ENCODE assay signal across 18 cellular contexts in the genomic region with DNA sequence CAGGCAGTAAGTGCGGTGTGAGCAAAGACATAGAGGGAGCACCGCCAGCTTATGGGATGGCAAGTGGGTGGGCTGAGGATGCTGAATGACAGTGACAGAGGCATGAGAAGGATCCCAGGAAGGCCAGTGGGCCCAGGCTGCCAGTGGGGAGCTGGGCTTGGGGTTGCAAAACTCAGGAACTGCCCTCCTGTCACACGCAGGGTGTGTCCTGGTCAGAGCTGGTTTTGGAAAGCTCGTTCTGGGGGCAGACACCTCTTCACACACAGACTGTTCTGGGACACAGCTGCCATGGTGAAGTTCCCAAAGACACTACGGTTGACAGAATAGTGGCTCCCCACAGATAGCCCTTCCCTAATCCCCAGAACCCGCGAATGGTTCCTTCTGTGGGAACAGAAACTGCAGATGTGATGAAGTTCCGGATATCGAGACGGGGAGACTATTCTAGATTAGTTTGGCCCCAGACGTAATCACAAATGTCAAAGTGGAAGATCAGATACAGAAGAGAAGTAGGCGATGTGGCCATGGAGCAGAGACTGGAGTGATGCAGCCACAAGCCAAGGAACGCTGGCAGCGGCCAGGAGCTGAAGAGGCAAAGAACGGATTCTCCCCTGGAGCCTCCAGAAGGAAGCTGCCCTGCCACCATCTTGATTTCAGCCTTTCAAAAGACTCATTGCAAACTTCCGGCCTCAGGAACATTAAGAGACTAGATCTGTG.
"Had no signal": no experiment of that assay in that cellular context is flagged by ENCODE, and none has a peak within 500 bp of the region (broad histone marks: within the 10 kb centered on the region; RNA-seq: fewer than 3 reads in every experiment).

No MANE protein-coding gene starts in this region.

- H3K4me3 ChIP-seq: body of pancreas, heart right ventricle, left ventricle myocardium inferior, ovary, stomach, tibial artery, vagina had no signal

- H3K4me1 Mint-ChIP-seq: central memory CD8-positive, alpha-beta T cell had no signal

- H3K36me3 ChIP-seq: heart right ventricle, left ventricle myocardium inferior, ovary, stomach, tibial artery, vagina had no signal

- H3K27me3 ChIP-seq: body of pancreas, foreskin keratinocyte, heart right ventricle, ovary, vagina had no signal

- H3K4me3 Mint-ChIP-seq: activated CD8-positive, alpha-beta T cell treated with anti-CD3 and anti-CD28 coated beads, Interleukin-2, amount 10 ng/mL, durations not matched to agents 7 days and 5 days; central memory CD8-positive, alpha-beta T cell; naive thymus-derived CD4-positive, alpha-beta T cell had no signal

- H3K27ac Mint-ChIP-seq: activated CD8-positive, alpha-beta T cell treated with anti-CD3 and anti-CD28 coated beads, Interleukin-2, amount 10 ng/mL, durations not matched to agents 7 days and 5 days; activated T-helper 2 cell treated with anti-CD3 and anti-CD28 coated beads, Interferon-gamma antibody, Interleukin-2, Interleukin-4, amounts not matched to agents 10 μg/mL and 5 μg/mL and 100 μg/mL, durations not matched to agents 14 hours and 24 hours and 36 hours; naive thymus-derived CD4-positive, alpha-beta T cell had no signal

- H3K9me3 ChIP-seq: body of pancreas, left ventricle myocardium inferior, ovary, SK-N-SH, tibial artery, vagina had no signal

- H3K4me1 ChIP-seq: foreskin keratinocyte, tibial artery had no signal

- H3K9me3 Mint-ChIP-seq: activated T-helper 2 cell treated with anti-CD3 and anti-CD28 coated beads, Interferon-gamma antibody, Interleukin-2, Interleukin-4, amounts not matched to agents 10 μg/mL and 5 μg/mL and 100 μg/mL, durations not matched to agents 14 hours and 24 hours and 36 hours; central memory CD8-positive, alpha-beta T cell had no signal

- H3K27ac ChIP-seq: foreskin keratinocyte, heart right ventricle, left ventricle myocardium inferior, ovary, stomach, tibial artery, vagina had no signal

- ATAC-seq: activated CD8-positive, alpha-beta T cell treated with anti-CD3 and anti-CD28 coated beads, Interleukin-2, amount 10 ng/mL, durations not matched to agents 7 days and 5 days; foreskin keratinocyte; heart right ventricle; naive thymus-derived CD4-positive, alpha-beta T cell had no signal

- DNase-seq: activated CD4-positive, alpha-beta T cell treated with anti-CD3 and anti-CD28 coated beads for 4 hours; activated CD8-positive, alpha-beta T cell treated with anti-CD3 and anti-CD28 coated beads, Interleukin-2, amount 10 ng/mL, durations not matched to agents 7 days and 5 days; activated naive CD4-positive, alpha-beta T cell treated with anti-CD3 and anti-CD28 coated beads, Interleukin-2, amount 50 U/mL, for 16 hours; foreskin keratinocyte; heart right ventricle; left ventricle myocardium inferior; ovary; stimulated activated CD4-positive, alpha-beta T cell treated with anti-CD3 and anti-CD28 coated beads, Interleukin-15, amount 100 ng/mL, for 24 hours; stimulated activated CD4-positive, alpha-beta T cell treated with anti-CD3 and anti-CD28 coated beads, Interleukin-4, amount 100 ng/mL, for 4 hours; stomach; T-helper 1 cell; tibial artery had no signal

- H3K36me3 Mint-ChIP-seq: naive thymus-derived CD4-positive, alpha-beta T cell had no signal
